In genomic region chr13:42495256-42495655, GRCh38 we compare ENCODE assay signal across 17 cellular contexts.
DNase-seq lines count a peak whose midpoint lies in the region; ATAC-seq and TF ChIP-seq lines count a peak whose summit lies in the region.
"Had no signal": no experiment of that assay in that cellular context is flagged by ENCODE, and none has a peak within 500 bp of the region (broad histone marks: within the 10 kb centered on the region; RNA-seq: fewer than 3 reads in every experiment).

No MANE protein-coding gene starts in this region.

- CTCF ChIA-PET in CD4-positive, alpha-beta memory T cell (lab: Charles Lee; ENCODE audit: partially characterized antibody): interaction anchor here (2.0 kb wide), 1 partner anchor 161 kb away, joined by 6 read pairs; no protein-coding TSS in a partner anchor
- CTCF ChIA-PET in activated CD8-positive, alpha-beta T cell treated with anti-CD3 and anti-CD28 coated beads, Interleukin-2, amount 10 ng/mL, durations not matched to agents 7 days and 5 days (lab: Charles Lee): no interaction called here

- H3K4me1 ChIP-seq in CD4-positive, alpha-beta memory T cell (ENCODE audit: insufficient read depth, low read length): peaks cover 27% of the 10 kb centered on the region
- peaks cover 5% of the 10 kb centered on the region; the same call in 1 of the 2 replicates for H3K4me1 ChIP-seq in GM23248 (ENCODE audit: insufficient read depth)
- H3K4me1 ChIP-seq in transverse colon: no peaks in the 10 kb centered on the region
- H3K4me1 ChIP-seq in SJCRH30: no peaks in the 10 kb centered on the region
- H3K4me1 ChIP-seq: BE2C, gastroesophageal sphincter, upper lobe of right lung had no signal

- H3K9me2 ChIP-seq in GM23248 (ENCODE audit: insufficient read depth): no peaks in the 10 kb centered on the region

- no peaks in the 10 kb centered on the region for H3K36me3 Mint-ChIP-seq in CD4-positive, alpha-beta memory T cell
- peaks cover 3% of the 10 kb centered on the region for H3K36me3 Mint-ChIP-seq in activated CD8-positive, alpha-beta T cell treated with anti-CD3 and anti-CD28 coated beads, Interleukin-2, amount 10 ng/mL, durations not matched to agents 7 days and 5 days (ENCODE audit: low read depth)

- no peak for TF ChIP-seq EP300 in transverse colon (IDR thresholded peaks at IDR 0.05; ENCODE audit: low read depth)

- no peaks in the 10 kb centered on the region for H3K79me2 ChIP-seq in GM23248 (ENCODE audit: insufficient read depth)

- no peaks in the 10 kb centered on the region for H3K27me3 Mint-ChIP-seq in CD4-positive, alpha-beta memory T cell
- H3K27me3 Mint-ChIP-seq in activated CD8-positive, alpha-beta T cell treated with anti-CD3 and anti-CD28 coated beads, Interleukin-2, amount 10 ng/mL, durations not matched to agents 7 days and 5 days (ENCODE audit: low read depth): no peaks in the 10 kb centered on the region

- H3K9ac ChIP-seq in GM23248: no peak overlapping the region

- no peak overlapping the region for H2AFZ ChIP-seq in GM23248

- no peaks in the 10 kb centered on the region for H3K27me3 ChIP-seq in CD4-positive, alpha-beta memory T cell (ENCODE audit: insufficient read depth, low read length)
- peaks cover 56% of the 10 kb centered on the region for H3K27me3 ChIP-seq in GM23248 (replicated peaks; ENCODE audit: insufficient read depth)
- H3K27me3 ChIP-seq in transverse colon: no peaks in the 10 kb centered on the region
- no peaks in the 10 kb centered on the region for H3K27me3 ChIP-seq in SJCRH30
- H3K27me3 ChIP-seq: BE2C, gastroesophageal sphincter, upper lobe of right lung had no signal

- no peak for TF ChIP-seq CTCF in fibroblast of mammary gland (conservative IDR thresholded peaks at IDR 0.05; ENCODE audit: control insufficient read depth, insufficient read depth, low read depth, low read length)
- no peak for TF ChIP-seq CTCF in transverse colon (IDR thresholded peaks at IDR 0.05)

- no peaks in the 10 kb centered on the region for H3F3A ChIP-seq in GM23248 (ENCODE audit: insufficient read depth)

- H3K27ac ChIP-seq in CD4-positive, alpha-beta memory T cell (ENCODE audit: low read depth, low read length): no peak overlapping the region
- no peak overlapping the region for H3K27ac ChIP-seq in GM23248
- H3K27ac ChIP-seq in transverse colon: no peak overlapping the region
- no peak overlapping the region for H3K27ac ChIP-seq in SJCRH30
- H3K27ac ChIP-seq: gastroesophageal sphincter, skin epidermis, upper lobe of right lung had no signal

- no peaks in the 10 kb centered on the region for H3K9me3 Mint-ChIP-seq in CD4-positive, alpha-beta memory T cell
- H3K9me3 Mint-ChIP-seq in activated CD8-positive, alpha-beta T cell treated with anti-CD3 and anti-CD28 coated beads, Interleukin-2, amount 10 ng/mL, durations not matched to agents 7 days and 5 days (ENCODE audit: insufficient read depth): no peaks in the 10 kb centered on the region
- H3K9me3 Mint-ChIP-seq: endodermal cell had no signal

- H3K36me3 ChIP-seq in CD4-positive, alpha-beta memory T cell (ENCODE audit: insufficient read depth, low read length): no peaks in the 10 kb centered on the region
- no peaks in the 10 kb centered on the region for H3K36me3 ChIP-seq in GM23248 (ENCODE audit: low read depth)
- H3K36me3 ChIP-seq in transverse colon: no peaks in the 10 kb centered on the region
- no peaks in the 10 kb centered on the region for H3K36me3 ChIP-seq in SJCRH30
- H3K36me3 ChIP-seq: BE2C, gastroesophageal sphincter, upper lobe of right lung had no signal

- no peak overlapping the region for H3K4me3 ChIP-seq in CD4-positive, alpha-beta memory T cell (ENCODE audit: low read length in 2 of 2)
- H3K4me3 ChIP-seq in GM23248 (no peak overlapping the region), fibroblast of mammary gland (ENCODE audit: control insufficient read depth, low read depth, low read length) (no peak overlapping the region), transverse colon (no peak overlapping the region), SJCRH30 (no peak overlapping the region)
- H3K4me3 ChIP-seq: gastroesophageal sphincter, skin epidermis, upper lobe of right lung had no signal

- intact Hi-C loops in CD4-positive, alpha-beta memory T cell (cut with micrococcal nuclease): no loop called here
- intact Hi-C loops in transverse colon (cut with DNase I; ENCODE audit: low total_unique reads): no loop called here

- no peaks in the 10 kb centered on the region for H3K9me3 ChIP-seq in CD4-positive, alpha-beta memory T cell (ENCODE audit: control insufficient read depth in 1 of 2, low read length in 2 of 2)
- H3K9me3 ChIP-seq in GM23248 (ENCODE audit: low read depth) (no peaks in the 10 kb centered on the region), transverse colon (no peaks in the 10 kb centered on the region), SJCRH30 (replicated peaks) (no peaks in the 10 kb centered on the region)
- H3K9me3 ChIP-seq: BE2C, gastroesophageal sphincter, upper lobe of right lung had no signal

- no peak for ATAC-seq in activated CD8-positive, alpha-beta T cell treated with anti-CD3 and anti-CD28 coated beads, Interleukin-2, amount 10 ng/mL, durations not matched to agents 7 days and 5 days
- ATAC-seq: gastroesophageal sphincter, SK-N-SH treated with all-trans-retinoic acid at 6 μM for 48 hours, upper lobe of right lung had no signal

- peak overlapping the region in 5 of 8 donors; percentile 17 to 56 (median 27) for H3K4me3 Mint-ChIP-seq in CD4-positive, alpha-beta memory T cell
- no peak overlapping the region for H3K4me3 Mint-ChIP-seq in activated CD8-positive, alpha-beta T cell treated with anti-CD3 and anti-CD28 coated beads, Interleukin-2, amount 10 ng/mL, durations not matched to agents 7 days and 5 days
- H3K4me3 Mint-ChIP-seq: endodermal cell had no signal

- in situ Hi-C loops in GM23248 (cut with MboI) (no loop called here), transverse colon (cut with MboI; ENCODE audit: low pct_ligation_motif_present in 1 of 4, low pct_unique_long_range_greater_than_20kb in 1 of 4, low sequenced_read_pairs in 3 of 4) (no loop called here)

- peak overlapping the region in 2 of 7 donors; percentile 9 to 12 for H3K27ac Mint-ChIP-seq in CD4-positive, alpha-beta memory T cell
- H3K27ac Mint-ChIP-seq in activated CD8-positive, alpha-beta T cell treated with anti-CD3 and anti-CD28 coated beads, Interleukin-2, amount 10 ng/mL, durations not matched to agents 7 days and 5 days: peak overlapping the region; percentile 31
- H3K27ac Mint-ChIP-seq: endodermal cell had no signal

- peaks cover 20 to 34% (median 31%) of the 10 kb centered on the region in 4 donors for H3K4me1 Mint-ChIP-seq in CD4-positive, alpha-beta memory T cell
- peaks cover 46% of the 10 kb centered on the region for H3K4me1 Mint-ChIP-seq in activated CD8-positive, alpha-beta T cell treated with anti-CD3 and anti-CD28 coated beads, Interleukin-2, amount 10 ng/mL, durations not matched to agents 7 days and 5 days (ENCODE audit: low read depth)
- H3K4me1 Mint-ChIP-seq: endodermal cell had no signal

- no peak overlapping the region for H3K4me2 ChIP-seq in GM23248 (ENCODE audit: unreplicated experiment)

- no peaks in the 10 kb centered on the region for H4K20me1 ChIP-seq in GM23248 (ENCODE audit: insufficient read depth)

- POLR2A ChIA-PET in CD4-positive, alpha-beta memory T cell (lab: Charles Lee; ENCODE audit: partially characterized antibody): no interaction called here
- POLR2A ChIA-PET in activated CD8-positive, alpha-beta T cell treated with anti-CD3 and anti-CD28 coated beads, Interleukin-2, amount 10 ng/mL, durations not matched to agents 7 days and 5 days (lab: Charles Lee): no interaction called here

- no peak for DNase-seq in CD4-positive, alpha-beta memory T cell
- DNase-seq in GM23248 (peak; percentile 13), fibroblast of mammary gland (ENCODE audit: low read depth) (peak; percentile 10), NCI-H526 (lab: John Stamatoyannopoulos, UW) (no peak), transverse colon (no peak), COLO668 (lab: John Stamatoyannopoulos, UW; ENCODE audit: unreplicated experiment) (no peak), SJCRH30 (no peak)
- DNase-seq in activated CD8-positive, alpha-beta T cell treated with anti-CD3 and anti-CD28 coated beads, Interleukin-2, amount 10 ng/mL, durations not matched to agents 7 days and 5 days: no peak
- DNase-seq: BE2C, DMS153, endodermal cell, NCI-H1930, NCI-H524, upper lobe of right lung had no signal

- no peak for TF ChIP-seq POLR2A in transverse colon (IDR thresholded peaks at IDR 0.05)

Comparison
In these comparisons a context has a peak if more than half of its experiments do, and no peak if none do; other contexts are left out.
1. DNase-seq: peak in GM23248 (single experiment) and fibroblast of mammary gland (single experiment); none in CD4-positive, alpha-beta memory T cell (0 of 5), activated CD8-positive, alpha-beta T cell treated with anti-CD3 and anti-CD28 coated beads, Interleukin-2, amount 10 ng/mL, durations not matched to agents 7 days and 5 days (single experiment), NCI-H526 (0 of 2), transverse colon (single experiment), COLO668 (single experiment) and SJCRH30 (0 of 2).